ENCODE assay signal across 11 cellular contexts in genomic region chr22:24937114-24937513, GRCh38. TPM values are rescaled to one million over a fixed set of nuclear protein-coding genes. Genes with fewer than 3 reads are reported as not detected.
DNase-seq lines count a peak whose midpoint lies in the region; TF ChIP-seq lines count a peak whose summit lies in the region.
"Had no signal": no experiment of that assay in that cellular context is flagged by ENCODE, and none has a peak within 500 bp of the region (broad histone marks: within the 10 kb centered on the region; RNA-seq: fewer than 3 reads in every experiment).

No MANE protein-coding gene starts in this region.

- no peak overlapping the region for H3K27ac Mint-ChIP-seq in activated T-cell treated with anti-CD3 and anti-CD28 coated beads, Interleukin-2, amount 50 U/mL, for 24 hours

- H3K9me3 Mint-ChIP-seq in activated T-cell treated with anti-CD3 and anti-CD28 coated beads, Interleukin-2, amount 50 U/mL, for 24 hours, result no peaks in the 10 kb centered on the region

- H2BK12ac ChIP-seq in mesenchymal stem cell (ENCODE audit: low read length in 2 of 2), result no peak overlapping the region

- H3K9ac ChIP-seq in mesenchymal stem cell (ENCODE audit: low read length), result no peak overlapping the region

- no peak overlapping the region for H2BK120ac ChIP-seq in mesenchymal stem cell (ENCODE audit: low read depth, low read length)

- H2AFZ ChIP-seq in mesenchymal stem cell (ENCODE audit: low read depth, low read length), result no peak overlapping the region

- H4K8ac ChIP-seq in mesenchymal stem cell (ENCODE audit: low read length), result no peak overlapping the region

- no peak overlapping the region for H2BK5ac ChIP-seq in mesenchymal stem cell (ENCODE audit: low read depth, low read length, poor library complexity, severe bottlenecking)

- H3K23ac ChIP-seq in mesenchymal stem cell (ENCODE audit: low read length in 2 of 2), result no peak overlapping the region

- no peak overlapping the region for H2AK5ac ChIP-seq in mesenchymal stem cell (ENCODE audit: low read length, severe bottlenecking)

- no peak overlapping the region for H3K4me2 ChIP-seq in mesenchymal stem cell (ENCODE audit: low read length, poor library complexity, severe bottlenecking)

- H3K14ac ChIP-seq in mesenchymal stem cell (ENCODE audit: low read length in 2 of 2), result no peak overlapping the region

- no peak overlapping the region for H3K4me3 Mint-ChIP-seq in activated T-cell treated with anti-CD3 and anti-CD28 coated beads, Interleukin-2, amount 50 U/mL, for 24 hours

- no peaks in the 10 kb centered on the region for H3K9me3 ChIP-seq in mesenchymal stem cell (ENCODE audit: control insufficient read depth, low read length)
- H3K9me3 ChIP-seq: vagina had no signal

- no peak overlapping the region for H3K18ac ChIP-seq in mesenchymal stem cell (ENCODE audit: low read depth in 1 of 2, low read length in 2 of 2)

- no peaks in the 10 kb centered on the region for H3K36me3 Mint-ChIP-seq in activated T-cell treated with anti-CD3 and anti-CD28 coated beads, Interleukin-2, amount 50 U/mL, for 24 hours (ENCODE audit: low read depth)

- H4K91ac ChIP-seq in mesenchymal stem cell (ENCODE audit: low read length), result no peak overlapping the region

- H3K4me1 ChIP-seq in mesenchymal stem cell (ENCODE audit: control insufficient read depth, insufficient read depth, low read depth, low read length), result no peaks in the 10 kb centered on the region
- H3K4me1 ChIP-seq: vagina had no signal

- H3K79me1 ChIP-seq in mesenchymal stem cell (replicated peaks; ENCODE audit: low read length, poor library complexity, severe bottlenecking), result no peaks in the 10 kb centered on the region

- no peak overlapping the region for H3K4ac ChIP-seq in mesenchymal stem cell (ENCODE audit: low read depth in 1 of 2, low read length in 2 of 2)

- peak; percentile 54 for TF ChIP-seq CTCF in astrocyte of the spinal cord (IDR thresholded peaks at IDR 0.05; ENCODE audit: low read depth, low read length)
- TF ChIP-seq CTCF in GM13976 (IDR thresholded peaks at IDR 0.05; ENCODE audit: borderline replicate concordance, control extremely low read depth, extremely low read depth, insufficient read depth, missing control alignments), result no peak

- 49% methylated on average over 2 of the region's 2 CpGs for WGBS in mesenchymal stem cell

- H3K4me1 Mint-ChIP-seq in activated T-cell treated with anti-CD3 and anti-CD28 coated beads, Interleukin-2, amount 50 U/mL, for 24 hours (ENCODE audit: low read depth), result no peaks in the 10 kb centered on the region

- peaks cover 7% of the 10 kb centered on the region for H3K27me3 Mint-ChIP-seq in activated T-cell treated with anti-CD3 and anti-CD28 coated beads, Interleukin-2, amount 50 U/mL, for 24 hours

- no peak overlapping the region for H2BK15ac ChIP-seq in mesenchymal stem cell (ENCODE audit: low read depth, poor library complexity, severe bottlenecking)

- no peak overlapping the region for H3K27ac ChIP-seq in mesenchymal stem cell (ENCODE audit: low read length, poor library complexity, severe bottlenecking)
- H3K27ac ChIP-seq: vagina had no signal

- DNase-seq in NCI-H2196 (lab: John Stamatoyannopoulos, UW; ENCODE audit: unreplicated experiment) (peak; percentile 11), NCI-H2196 treated with DMSO at 0.1 percent for 48 hours (lab: John Stamatoyannopoulos, UW; ENCODE audit: unreplicated experiment) (no peak), M059J (ENCODE audit: low read depth) (peak; percentile 31), astrocyte of the spinal cord (ENCODE audit: low read depth, low spot score) (peak; percentile 20), mesenchymal stem cell (peak; percentile 42), GM13976 (ENCODE audit: low spot score) (no peak)
- DNase-seq in central memory CD4-positive, alpha-beta T cell, result no peak
- no peak for DNase-seq in activated T-cell treated with anti-CD3 and anti-CD28 coated beads, Interleukin-2, amount 50 U/mL, for 24 hours
- DNase-seq: activated effector memory CD4-positive, alpha-beta T cell treated with Interleukin-2 at 50 U/mL for 16 hours had no signal

- no peaks in the 10 kb centered on the region for H3K36me3 ChIP-seq in mesenchymal stem cell (ENCODE audit: control insufficient read depth in 1 of 2, insufficient read depth in 2 of 2, low read depth in 1 of 2, low read length in 2 of 2)
- H3K36me3 ChIP-seq: vagina had no signal

- peaks cover 24 to 63% of the 10 kb centered on the region in 2 experiments for H3K27me3 ChIP-seq in mesenchymal stem cell (ENCODE audit: control insufficient read depth in 1 of 2, insufficient read depth in 1 of 2, low read length in 2 of 2)
- H3K27me3 ChIP-seq: vagina had no signal

- in situ Hi-C loops in astrocyte of the spinal cord (cut with HindIII; ENCODE audit: low sequenced_read_pairs), result no loop called here
- in situ Hi-C loops in GM13976 (cut with MboI; ENCODE audit: low sequenced_read_pairs, unreplicated experiment), result no loop called here

- H3K4me3 ChIP-seq in astrocyte of the spinal cord (ENCODE audit: low read depth, low read length), result no peak overlapping the region
- H3K4me3 ChIP-seq in mesenchymal stem cell (ENCODE audit: insufficient read depth in 1 of 2, low read depth in 1 of 2, low read length in 2 of 2), result no peak overlapping the region
- H3K4me3 ChIP-seq: vagina had no signal

RNA-seq across cellular contexts. Expression of gene LHFPL7, which starts 9.4 kb away (rescaled TPM):
- not detected in 2 replicates for total RNA-seq in M059J (2014; rRNA removed; shearing (Covaris generic))
- not detected for polyA plus RNA-seq in mesenchymal stem cell (2013, experiment 1 of 2)
- polyA plus RNA-seq in mesenchymal stem cell (2013, experiment 2 of 2), result not detected
- total RNA-seq: vagina had no signal
- polyA plus RNA-seq: BJ had no signal

RNA-seq across cellular contexts. Expression of gene KIAA1671, which starts 15.4 kb away (rescaled TPM):
- total RNA-seq in M059J (2014; rRNA removed; shearing (Covaris generic)), result 3.3 and 4.7 TPM in 2 replicates
- 6.7 TPM for polyA plus RNA-seq in mesenchymal stem cell (2013, experiment 1 of 2)
- polyA plus RNA-seq in mesenchymal stem cell (2013, experiment 2 of 2), result 6.6 TPM

Comparison
In these comparisons a context has a peak if more than half of its experiments do, and no peak if none do; other contexts are left out.
1. DNase-seq: peak in NCI-H2196 (single experiment), M059J (single experiment), astrocyte of the spinal cord (single experiment) and mesenchymal stem cell (single experiment); none in NCI-H2196 treated with DMSO at 0.1 percent for 48 hours (single experiment), GM13976 (single experiment), central memory CD4-positive, alpha-beta T cell (single experiment) and activated T-cell treated with anti-CD3 and anti-CD28 coated beads, Interleukin-2, amount 50 U/mL, for 24 hours (single experiment).